In genomic region chrX:31190221-31190975, GRCh38 we compare ENCODE assay signal across 24 cellular contexts.
"Had no signal": no experiment of that assay in that cellular context is flagged by ENCODE, and none has a peak within 500 bp of the region (broad histone marks: within the 10 kb centered on the region; RNA-seq: fewer than 3 reads in every experiment).

No MANE protein-coding gene starts in this region.

- H3K36me3 ChIP-seq: neural progenitor cell, ovary, sigmoid colon, spleen, tibial artery had no signal

- H2AFZ ChIP-seq: neural progenitor cell had no signal

- H3K36me3 Mint-ChIP-seq: naive thymus-derived CD4-positive, alpha-beta T cell had no signal

- H3K4me1 Mint-ChIP-seq: naive thymus-derived CD4-positive, alpha-beta T cell; nephron; stimulated activated memory B cell treated with anti-CD40 and anti-IgM and Interleukin-4, amounts not matched to agents 10 μg/mL and 1 μg/mL and 100 μg/mL, for 72 hours had no signal

- H3K27me3 ChIP-seq: neural progenitor cell, ovary, sigmoid colon, spleen, testis, tibial artery had no signal

- H3K9me3 Mint-ChIP-seq: stimulated activated memory B cell treated with anti-CD40 and anti-IgM and Interleukin-4, amounts not matched to agents 10 μg/mL and 1 μg/mL and 100 μg/mL, for 72 hours had no signal

- H3K4me1 ChIP-seq: neural progenitor cell, spleen, testis, tibial artery had no signal

- H3K27ac Mint-ChIP-seq: naive thymus-derived CD4-positive, alpha-beta T cell; nephron; neural progenitor cell; stimulated activated memory B cell treated with anti-CD40 and anti-IgM and Interleukin-4, amounts not matched to agents 10 μg/mL and 1 μg/mL and 100 μg/mL, for 72 hours; type B pancreatic cell had no signal

- H3K27me3 Mint-ChIP-seq: stimulated activated memory B cell treated with anti-CD40 and anti-IgM and Interleukin-4, amounts not matched to agents 10 μg/mL and 1 μg/mL and 100 μg/mL, for 72 hours; type B pancreatic cell had no signal

- H3K27ac ChIP-seq: dorsolateral prefrontal cortex, neural progenitor cell, psoas muscle, sigmoid colon, skin epidermis, spleen, testis, tibial artery had no signal

- H3K4me2 ChIP-seq: neural progenitor cell had no signal

- H3K4me3 ChIP-seq: dorsolateral prefrontal cortex, neural progenitor cell, ovary, psoas muscle, sigmoid colon, skin epidermis, spleen, testis, tibial artery had no signal

- H3K9me3 ChIP-seq: ovary, psoas muscle, sigmoid colon, spleen, testis, tibial artery had no signal

- ATAC-seq: naive thymus-derived CD4-positive, alpha-beta T cell; psoas muscle; right cardiac atrium; stimulated activated memory B cell treated with anti-CD40 and anti-IgM and Interleukin-4, amounts not matched to agents 10 μg/mL and 1 μg/mL and 100 μg/mL, for 72 hours; stimulated activated naive CD8-positive, alpha-beta T cell treated with anti-CD3 and anti-CD28 coated beads, Interleukin-15, Interleukin-2, amounts not matched to agents 100 U/mL and 50 U/mL, for 24 hours had no signal

- H3K9ac ChIP-seq: neural progenitor cell had no signal

- H3K4me3 Mint-ChIP-seq: naive thymus-derived CD4-positive, alpha-beta T cell; nephron; neural progenitor cell; stimulated activated memory B cell treated with anti-CD40 and anti-IgM and Interleukin-4, amounts not matched to agents 10 μg/mL and 1 μg/mL and 100 μg/mL, for 72 hours; type B pancreatic cell had no signal

- DNase-seq: dorsolateral prefrontal cortex; effector CD4-positive, alpha-beta T cell; foreskin melanocyte; glutamatergic neuron; mesendoderm; midbrain; naive thymus-derived CD4-positive, alpha-beta T cell; nucleus accumbens; posterior cingulate gyrus; psoas muscle; right cardiac atrium; sigmoid colon; spleen; stimulated activated CD4-positive, alpha-beta T cell treated with anti-CD3 and anti-CD28 coated beads, Interleukin-4, amount 100 ng/mL, for 4 hours; stimulated activated naive CD8-positive, alpha-beta T cell treated with anti-CD3 and anti-CD28 coated beads, Interleukin-15, Interleukin-2, amounts not matched to agents 100 U/mL and 50 U/mL, for 24 hours; substantia nigra; testis; tibial artery had no signal
